ENCODE assay signal across 8 cellular contexts in the genomic region with DNA sequence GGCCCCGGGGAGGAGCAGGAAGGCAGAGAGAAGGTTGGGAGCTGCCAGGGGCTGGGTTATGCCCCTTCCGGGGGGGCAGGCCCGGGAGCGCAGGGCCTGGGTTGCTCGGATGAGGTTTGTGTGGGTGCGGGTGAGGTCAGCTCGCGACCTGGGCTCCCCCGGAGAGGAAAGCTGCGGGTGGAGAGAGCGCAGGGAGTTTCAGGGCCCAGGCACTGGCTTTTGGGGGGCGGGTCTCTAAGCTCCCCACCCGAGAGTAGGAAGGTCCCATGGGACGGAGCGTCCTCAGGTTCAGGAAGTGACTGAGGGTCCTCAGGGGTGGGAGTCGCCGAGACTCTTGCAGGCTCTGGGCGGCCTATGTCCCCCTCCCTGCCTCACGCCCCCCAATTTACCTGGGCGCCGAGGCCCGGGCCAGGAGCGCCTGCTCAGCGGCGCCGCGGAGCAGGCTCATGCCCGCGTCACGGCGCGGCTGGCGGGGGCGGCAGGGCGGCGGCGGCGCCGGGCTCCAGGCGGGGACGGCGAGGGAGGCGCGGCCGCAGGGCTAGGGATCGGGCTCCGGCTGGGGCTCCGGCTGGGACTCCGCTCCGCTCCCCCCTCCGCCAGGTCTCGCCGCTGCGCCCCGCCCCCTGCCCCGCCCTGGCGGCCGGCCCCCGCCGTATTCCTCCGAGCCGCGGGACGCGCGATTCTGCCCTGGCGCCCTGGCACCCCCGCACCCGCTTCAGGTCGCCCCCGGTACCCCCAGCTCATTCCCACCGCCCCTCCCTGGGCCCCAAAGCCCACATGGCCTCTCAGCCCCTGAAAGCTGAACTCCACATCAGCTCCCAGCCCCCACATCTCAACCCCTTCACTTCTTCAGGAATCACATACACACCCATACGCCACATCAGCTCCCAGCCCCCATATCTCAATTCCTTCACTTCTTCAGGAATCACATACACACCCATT. TPM values are rescaled to one million over a fixed set of nuclear protein-coding genes. Genes with fewer than 3 reads are reported as not detected.
DNase-seq lines count a peak whose midpoint lies in the region; ATAC-seq, FAIRE-seq and TF ChIP-seq lines count a peak whose summit lies in the region.

A gene (minus strand): TSS at position 578 of the 942 bp plus-strand sequence. CDS start 6,986 bp downstream, outside the sequence.

- H2AFZ ChIP-seq in DND-41 (ENCODE audit: low read depth, low read length) = peak within 1 kb of the TSS; percentile 75

- no peak for TF ChIP-seq CTCF in DND-41 (IDR thresholded peaks at IDR 0.05; ENCODE audit: borderline replicate concordance, extremely low read depth, low read length, poor library complexity, severe bottlenecking)
- no peak for TF ChIP-seq CTCF in right atrium auricular region (IDR thresholded peaks at IDR 0.05)

- H3K27ac ChIP-seq in DND-41 (ENCODE audit: low read length) (no peak within 1 kb of the TSS), KOPT-K1 (ENCODE audit: low read depth, low read length, poor library complexity, severe bottlenecking) (peak within 1 kb of the TSS; percentile 15), right atrium auricular region (peak within 1 kb of the TSS; percentile 73 to 75)

- H3K9ac ChIP-seq in DND-41 (ENCODE audit: low read depth, low read length) = peak within 1 kb of the TSS; percentile 53

- H3K9me3 ChIP-seq in DND-41 (ENCODE audit: insufficient read depth, low read length, severe bottlenecking) (no peaks in the 10 kb centered on the region), KOPT-K1 (ENCODE audit: insufficient read depth, low read length, poor library complexity, severe bottlenecking) (no peaks in the 10 kb centered on the region), right atrium auricular region (no peaks in the 10 kb centered on the region)

- ATAC-seq in DND-41 (ENCODE audit: insufficient read depth, low read depth) = peak; percentile 99
- peak; percentile 77 for ATAC-seq in GM21619 (IDR thresholded peaks at IDR 0.05; ENCODE audit: unreplicated experiment)

- H3K4me1 ChIP-seq in DND-41 (ENCODE audit: insufficient read depth, low read length) (peaks cover 17% of the 10 kb centered on the region), right atrium auricular region (peaks cover 0 to 21% of the 10 kb centered on the region in 2 donors)

- FAIRE-seq in urothelium cell line (lab: Jason Lieb, UNC) = no peak

- H3K79me2 ChIP-seq in DND-41 (ENCODE audit: insufficient read depth, low read length) = no peaks in the 10 kb centered on the region

- peaks cover 15% of the 10 kb centered on the region; the same call in 1 of the 2 replicates for H4K20me1 ChIP-seq in DND-41 (ENCODE audit: insufficient read depth, low read length)

- DNase-seq in DND-41 (peak; percentile 83), T-helper 2 cell (peak; percentile 61 to 73 (median 72)), amygdala (lab: John Stamatoyannopoulos, UW) (peak in 41 of 56 donors; percentile 10 to 73 (median 41)), right atrium auricular region (ENCODE audit: low spot score) (no peak), putamen (ENCODE audit: low spot score) (peak; percentile 50), urothelium cell line (ENCODE audit: low spot score) (peak; percentile 97)

- peaks cover 3% of the 10 kb centered on the region for H3K27me3 ChIP-seq in DND-41 (ENCODE audit: insufficient read depth, low read length, poor library complexity)
- H3K27me3 ChIP-seq in right atrium auricular region = no peaks in the 10 kb centered on the region

- peak within 1 kb of the TSS; percentile 8 to 63; a peak in 3 of 4 replicates for H3K4me3 ChIP-seq in DND-41 (ENCODE audit: low read depth in 1 of 2, low read length in 2 of 2)
- peak within 1 kb of the TSS; percentile 70 to 76 for H3K4me3 ChIP-seq in right atrium auricular region

- H3K36me3 ChIP-seq in DND-41 (ENCODE audit: insufficient read depth, low read length) = no peaks in the 10 kb centered on the region
- H3K36me3 ChIP-seq in KOPT-K1 (ENCODE audit: insufficient read depth, low read length) = no peaks in the 10 kb centered on the region
- no peaks in the 10 kb centered on the region for H3K36me3 ChIP-seq in right atrium auricular region

- peak within 1 kb of the TSS; percentile 80 for H3K4me2 ChIP-seq in DND-41 (ENCODE audit: insufficient read depth, low read length)

RNA-seq across cellular contexts. Expression of the gene that starts here (rescaled TPM):
- 10 to 100 TPM; 15.2 to 34.2 TPM for total RNA-seq in right atrium auricular region
